Comparison of ENCODE assay signal across 9 cellular contexts in the genomic region with DNA sequence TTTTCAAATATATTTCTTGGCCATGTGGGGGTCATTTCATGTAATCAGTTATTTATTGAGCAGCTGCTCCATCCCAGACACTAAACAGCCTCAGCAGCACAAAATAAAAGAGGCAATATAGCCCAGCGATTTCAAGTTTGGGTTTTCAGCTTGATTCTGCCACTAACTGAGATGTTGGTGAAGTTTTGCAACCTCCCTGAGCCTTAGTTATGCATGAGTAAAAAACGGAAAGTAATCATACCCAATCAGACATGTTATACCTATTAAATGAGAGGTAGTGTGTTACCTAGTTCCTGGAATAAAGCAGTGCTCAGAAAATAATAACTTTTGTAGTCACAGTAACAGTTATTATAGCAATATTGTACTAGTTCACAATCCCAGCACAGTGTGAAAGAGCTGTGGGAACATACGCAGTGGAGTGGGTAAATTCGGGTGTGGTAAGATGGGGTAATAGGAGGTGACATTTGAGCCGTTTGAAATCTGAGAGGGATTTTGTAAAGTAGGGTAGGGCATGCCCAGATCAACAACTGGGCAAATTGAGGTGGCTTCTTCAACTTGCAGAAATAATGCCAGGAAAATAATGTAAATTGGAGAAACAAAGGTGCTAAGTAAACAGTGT.
DNase-seq lines count a peak whose midpoint lies in the region; ATAC-seq lines count a peak whose summit lies in the region.
"Had no signal": no experiment of that assay in that cellular context is flagged by ENCODE, and none has a peak within 500 bp of the region (broad histone marks: within the 10 kb centered on the region; RNA-seq: fewer than 3 reads in every experiment).

No MANE protein-coding gene starts in this region.

- no peaks in the 10 kb centered on the region for H3K9me3 Mint-ChIP-seq in activated naive CD8-positive, alpha-beta T cell treated with anti-CD3 and anti-CD28 coated beads, Interleukin-2, amount 50 U/mL, for 24 hours

- peaks cover 32% of the 10 kb centered on the region for H3K36me3 Mint-ChIP-seq in activated naive CD8-positive, alpha-beta T cell treated with anti-CD3 and anti-CD28 coated beads, Interleukin-2, amount 50 U/mL, for 24 hours (ENCODE audit: low read depth)

- peak overlapping the region; percentile 91 for H3K4me2 ChIP-seq in BLaER1

- no peaks in the 10 kb centered on the region for H3K27me3 ChIP-seq in BLaER1
- H3K27me3 ChIP-seq in HUES48 (ENCODE audit: control insufficient read depth, insufficient read depth, low read length), result no peaks in the 10 kb centered on the region
- no peaks in the 10 kb centered on the region for H3K27me3 ChIP-seq in mucosa of rectum (ENCODE audit: control insufficient read depth in 2 of 2, insufficient read depth in 2 of 2, low read length in 2 of 2)

- no peaks in the 10 kb centered on the region for H4K20me1 ChIP-seq in BLaER1

- DNase-seq in activated naive CD8-positive, alpha-beta T cell treated with anti-CD3 and anti-CD28 coated beads, Interleukin-2, amount 50 U/mL, for 24 hours, result no peak
- DNase-seq in T-helper 9 cell (no peak), HUDEP-2 (lab: John Stamatoyannopoulos, UW; ENCODE audit: unreplicated experiment in 76 of 76) (no peak)
- DNase-seq: WERI-Rb-1 had no signal

- H3K36me3 ChIP-seq in BLaER1 (peaks cover 43% of the 10 kb centered on the region), HUES48 (ENCODE audit: control insufficient read depth, insufficient read depth, low read length) (peaks cover 18% of the 10 kb centered on the region), mucosa of rectum (ENCODE audit: control insufficient read depth in 2 of 2, insufficient read depth in 2 of 2, low read length in 2 of 2) (peaks cover 12 to 13% of the 10 kb centered on the region in 2 donors)
- H3K36me3 ChIP-seq: WERI-Rb-1 had no signal

- H3K27ac ChIP-seq in BLaER1, result no peak overlapping the region
- no peak overlapping the region for H3K27ac ChIP-seq in HUES48 (ENCODE audit: low read depth, low read length)
- H3K27ac ChIP-seq in mucosa of rectum (ENCODE audit: low read depth in 2 of 2, low read length in 2 of 2), result peak overlapping the region; percentile 89 to 93
- H3K27ac ChIP-seq: WERI-Rb-1 had no signal

- no peaks in the 10 kb centered on the region for H3K27me3 Mint-ChIP-seq in activated naive CD8-positive, alpha-beta T cell treated with anti-CD3 and anti-CD28 coated beads, Interleukin-2, amount 50 U/mL, for 24 hours

- H3K4me3 ChIP-seq in BLaER1 (no peak overlapping the region), HUES48 (ENCODE audit: low read depth, low read length) (peak overlapping the region; percentile 88; the same call in 1 of the 2 replicates), mucosa of rectum (ENCODE audit: low read length in 2 of 2) (peak overlapping the region in 1 of 2 donors; percentile 80)

- ATAC-seq in activated naive CD8-positive, alpha-beta T cell treated with anti-CD3 and anti-CD28 coated beads, Interleukin-2, amount 50 U/mL, for 24 hours, result no peak
- ATAC-seq in HG02973 (IDR thresholded peaks at IDR 0.05; ENCODE audit: unreplicated experiment) (no peak), GM19324 (IDR thresholded peaks at IDR 0.05; ENCODE audit: low FRiP score, unreplicated experiment) (no peak)

- peak overlapping the region; percentile 97 for H3K27ac Mint-ChIP-seq in activated naive CD8-positive, alpha-beta T cell treated with anti-CD3 and anti-CD28 coated beads, Interleukin-2, amount 50 U/mL, for 24 hours

- H3K9ac ChIP-seq in BLaER1 (peak overlapping the region; percentile 87; the same call in 1 of the 2 replicates), HUES48 (ENCODE audit: low read depth, low read length) (no peak overlapping the region), mucosa of rectum (ENCODE audit: low read depth in 1 of 2, low read length in 2 of 2) (peak overlapping the region in 1 of 2 donors; percentile 74)

- H3K4me1 Mint-ChIP-seq in activated naive CD8-positive, alpha-beta T cell treated with anti-CD3 and anti-CD28 coated beads, Interleukin-2, amount 50 U/mL, for 24 hours, result peaks cover 38% of the 10 kb centered on the region

- H3K4me3 Mint-ChIP-seq in activated naive CD8-positive, alpha-beta T cell treated with anti-CD3 and anti-CD28 coated beads, Interleukin-2, amount 50 U/mL, for 24 hours, result peak overlapping the region; percentile 97

- H3K4me1 ChIP-seq in BLaER1, result peaks cover 17% of the 10 kb centered on the region
- H3K4me1 ChIP-seq in HUES48 (ENCODE audit: control insufficient read depth, insufficient read depth, low read length), result peaks cover 7% of the 10 kb centered on the region
- peaks cover 17 to 21% of the 10 kb centered on the region in 2 donors for H3K4me1 ChIP-seq in mucosa of rectum (ENCODE audit: control insufficient read depth in 2 of 2, insufficient read depth in 2 of 2, low read length in 2 of 2)

- H3K9me3 ChIP-seq in BLaER1 (no peaks in the 10 kb centered on the region), HUES48 (ENCODE audit: control insufficient read depth, insufficient read depth, low read length) (no peaks in the 10 kb centered on the region), mucosa of rectum (ENCODE audit: control insufficient read depth in 2 of 2, low read length in 2 of 2) (no peaks in the 10 kb centered on the region)

Comparison
In these comparisons a context has a peak if more than half of its experiments do, and no peak if none do; other contexts are left out.
1. H3K27ac ChIP-seq: peak in mucosa of rectum (2 of 2); none in BLaER1 (single experiment) and HUES48 (single experiment).